ENCODE assay signal across 22 cellular contexts in genomic region chr4:89334830-89335229, GRCh38. TPM values are rescaled to one million over a fixed set of nuclear protein-coding genes. Genes with fewer than 3 reads are reported as not detected.
"Had no signal": no experiment of that assay in that cellular context is flagged by ENCODE, and none has a peak within 500 bp of the region (broad histone marks: within the 10 kb centered on the region; RNA-seq: fewer than 3 reads in every experiment).

No MANE protein-coding gene starts in this region.

- H3K27me3 Mint-ChIP-seq: naive thymus-derived CD4-positive, alpha-beta T cell had no signal

- H3K27ac Mint-ChIP-seq: immature natural killer cell, mesothelial cell of epicardium, natural killer cell had no signal

- H3K9me3 ChIP-seq: esophagus muscularis mucosa, gastroesophageal sphincter, heart left ventricle, left lung, lower lobe of right lung had no signal

- H3K4me3 ChIP-seq: dorsolateral prefrontal cortex, esophagus muscularis mucosa, gastroesophageal sphincter, heart left ventricle, hepatocyte, left lung, lower lobe of right lung had no signal

- H3K36me3 Mint-ChIP-seq: immature natural killer cell, mesothelial cell of epicardium, natural killer cell had no signal

- H3K4me3 Mint-ChIP-seq: immature natural killer cell; mesothelial cell of epicardium; naive thymus-derived CD4-positive, alpha-beta T cell; natural killer cell had no signal

- H3K4me1 Mint-ChIP-seq: immature natural killer cell, mesothelial cell of epicardium had no signal

- ATAC-seq: foreskin keratinocyte; gastroesophageal sphincter; heart left ventricle; left lung; left ventricle myocardium superior; lower lobe of right lung; naive thymus-derived CD4-positive, alpha-beta T cell; natural killer cell had no signal

- H3K9me3 Mint-ChIP-seq: mesothelial cell of epicardium, natural killer cell had no signal

- DNase-seq: cortex of kidney; dermis blood vessel endothelial cell; dorsolateral prefrontal cortex; effector CD4-positive, alpha-beta T cell; effector memory CD4-positive, alpha-beta T cell; foreskin keratinocyte; heart left ventricle; hypothalamus; immature natural killer cell; islet precursor cell; kidney; kidney glomerular epithelial cell; left lung; left ventricle myocardium superior; lower lobe of right lung; mesenchymal stem cell; naive thymus-derived CD4-positive, alpha-beta T cell; natural killer cell had no signal

- H3K4me1 ChIP-seq: foreskin keratinocyte, gastroesophageal sphincter, lower lobe of right lung had no signal

- H3K36me3 ChIP-seq: esophagus muscularis mucosa, gastroesophageal sphincter, heart left ventricle, left lung, lower lobe of right lung had no signal

RNA-seq across cellular contexts. Expression of gene GPRIN3, which starts 27.2 kb away (rescaled TPM):
- total RNA-seq: foreskin keratinocyte had no signal
